ENCODE assay signal across 22 cellular contexts in the genomic region with DNA sequence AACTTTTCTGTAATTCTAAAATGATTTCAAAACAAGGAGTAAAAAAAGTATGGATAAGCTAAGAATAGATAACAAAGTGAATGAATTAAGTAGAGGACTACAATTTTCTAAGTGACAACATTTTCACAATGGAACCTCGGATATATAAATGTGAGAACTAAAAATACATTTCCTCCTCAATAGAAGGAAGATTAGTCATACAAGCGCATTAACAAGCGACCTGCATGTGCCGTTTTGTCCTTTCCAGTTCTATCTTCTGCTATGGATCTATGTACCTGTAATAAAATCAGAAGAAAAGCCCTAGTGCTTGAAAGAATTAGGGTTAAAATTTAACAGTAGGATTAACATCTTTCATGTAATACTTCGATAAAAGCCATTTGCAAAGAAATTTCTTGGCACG.
DNase-seq lines count a peak whose midpoint lies in the region; ATAC-seq, FAIRE-seq and TF ChIP-seq lines count a peak whose summit lies in the region.
"Had no signal": no experiment of that assay in that cellular context is flagged by ENCODE, and none has a peak within 500 bp of the region (broad histone marks: within the 10 kb centered on the region; RNA-seq: fewer than 3 reads in every experiment).

No MANE protein-coding gene starts in this region.

- H3K36me3 Mint-ChIP-seq in T-helper 1 cell treated with Interleukin-12 subunit alpha and Interleukin-12 subunit beta and Interleukin-4 antibody, amounts not matched to agents 30 μg/mL and 1 μg/mL, for 36 hours (ENCODE audit: low read depth): no peaks in the 10 kb centered on the region
- no peaks in the 10 kb centered on the region for H3K36me3 Mint-ChIP-seq in astrocyte (ENCODE audit: low read depth, unreplicated experiment)
- no peaks in the 10 kb centered on the region for H3K36me3 Mint-ChIP-seq in nephron (ENCODE audit: low read depth)
- H3K36me3 Mint-ChIP-seq: stimulated activated effector memory CD8-positive, alpha-beta T cell treated with anti-CD3 and anti-CD28 coated beads, Interleukin-12 subunit alpha, Interleukin-12 subunit beta, amount 100 ng/mL, for 72 hours had no signal

- no peak overlapping the region for H3K27ac ChIP-seq in astrocyte (ENCODE audit: low read depth, low read length)
- H3K27ac ChIP-seq: coronary artery, epithelial cell of prostate, neutrophil, thyroid gland had no signal

- no peaks in the 10 kb centered on the region for H3K4me1 ChIP-seq in astrocyte (ENCODE audit: insufficient read depth, low read length)
- H3K4me1 ChIP-seq: BE2C, thyroid gland had no signal

- H3K4me2 ChIP-seq in astrocyte (ENCODE audit: low read length): no peak overlapping the region

- TF ChIP-seq CTCF in astrocyte (IDR thresholded peaks at IDR 0.05; ENCODE audit: insufficient read depth, low read depth, low read length) (no peak), nephron (IDR thresholded peaks at IDR 0.05; ENCODE audit: unreplicated experiment in 3 of 3) (no peak)

- DNase-seq in T-helper 1 cell: no peak
- peak; percentile 27 for DNase-seq in LoVo (ENCODE audit: low spot score)
- DNase-seq in astrocyte (ENCODE audit: low read depth): no peak
- no peak for DNase-seq in activated CD4-positive, CD25-positive, alpha-beta regulatory T cell treated with anti-CD3 and anti-CD28 coated beads, Interleukin-2, amount 50 U/mL, for 72 hours
- no peak for DNase-seq in NCI-H526 (lab: John Stamatoyannopoulos, UW)
- DNase-seq: activated B cell treated with CpG ODN at 0.5 μM for 24 hours; activated naive CD4-positive, alpha-beta T cell treated with Interleukin-2 at 50 U/mL for 16 hours; BE2C; foreskin melanocyte; GDM1; MM.1S; NCI-H187 treated with DMSO at 0.1 percent for 48 hours; NK-92 treated with Interleukin-12 subunit alpha and Interleukin-12 subunit beta, amount 100 ng/mL, for 24 hours; T-helper 17 cell; thyroid gland had no signal

- H3K4me3 Mint-ChIP-seq in T-helper 1 cell treated with Interleukin-12 subunit alpha and Interleukin-12 subunit beta and Interleukin-4 antibody, amounts not matched to agents 30 μg/mL and 1 μg/mL, for 36 hours: peak overlapping the region; percentile 12
- H3K4me3 Mint-ChIP-seq in astrocyte (ENCODE audit: unreplicated experiment) (no peak overlapping the region), nephron (peak overlapping the region in 1 of 3 experiments; percentile 31)
- H3K4me3 Mint-ChIP-seq: activated B cell treated with CpG ODN at 0.5 μM for 24 hours; stimulated activated effector memory CD8-positive, alpha-beta T cell treated with anti-CD3 and anti-CD28 coated beads, Interleukin-12 subunit alpha, Interleukin-12 subunit beta, amount 100 ng/mL, for 72 hours; T-helper 17 cell had no signal

- no peak overlapping the region for H2AFZ ChIP-seq in astrocyte (ENCODE audit: low read depth, low read length)

- no peaks in the 10 kb centered on the region for H3K36me3 ChIP-seq in astrocyte (ENCODE audit: insufficient read depth, low read length)
- H3K36me3 ChIP-seq: BE2C, neutrophil, thyroid gland had no signal

- H3K4me3 ChIP-seq in astrocyte (ENCODE audit: insufficient read depth, low read depth, low read length): no peak overlapping the region
- H3K4me3 ChIP-seq: coronary artery, thyroid gland had no signal

- ATAC-seq in HG02885 (IDR thresholded peaks at IDR 0.05; ENCODE audit: poor library complexity, unreplicated experiment): no peak
- ATAC-seq: stimulated activated effector memory CD8-positive, alpha-beta T cell treated with anti-CD3 and anti-CD28 coated beads, Interleukin-12 subunit alpha, Interleukin-12 subunit beta, amount 100 ng/mL, for 72 hours; T-helper 17 cell had no signal

- no peak overlapping the region for H3K27ac Mint-ChIP-seq in T-helper 1 cell treated with Interleukin-12 subunit alpha and Interleukin-12 subunit beta and Interleukin-4 antibody, amounts not matched to agents 30 μg/mL and 1 μg/mL, for 36 hours
- no peak overlapping the region for H3K27ac Mint-ChIP-seq in astrocyte (ENCODE audit: unreplicated experiment)
- H3K27ac Mint-ChIP-seq in nephron: peak overlapping the region; percentile 9 to 36 (median 23)
- H3K27ac Mint-ChIP-seq: activated B cell treated with CpG ODN at 0.5 μM for 24 hours; stimulated activated effector memory CD8-positive, alpha-beta T cell treated with anti-CD3 and anti-CD28 coated beads, Interleukin-12 subunit alpha, Interleukin-12 subunit beta, amount 100 ng/mL, for 72 hours; T-helper 17 cell had no signal

- H3K79me2 ChIP-seq in astrocyte (ENCODE audit: insufficient read depth, low read length): no peaks in the 10 kb centered on the region

- no peaks in the 10 kb centered on the region for H3K27me3 Mint-ChIP-seq in T-helper 1 cell treated with Interleukin-12 subunit alpha and Interleukin-12 subunit beta and Interleukin-4 antibody, amounts not matched to agents 30 μg/mL and 1 μg/mL, for 36 hours (ENCODE audit: low read depth)
- no peaks in the 10 kb centered on the region for H3K27me3 Mint-ChIP-seq in astrocyte (ENCODE audit: low read depth, unreplicated experiment)
- H3K27me3 Mint-ChIP-seq in nephron (ENCODE audit: low read depth): no peaks in the 10 kb centered on the region
- H3K27me3 Mint-ChIP-seq: activated B cell treated with CpG ODN at 0.5 μM for 24 hours, T-helper 17 cell had no signal

- no peaks in the 10 kb centered on the region for H3K27me3 ChIP-seq in astrocyte (ENCODE audit: insufficient read depth, low read length)
- H3K27me3 ChIP-seq: BE2C, neutrophil, thyroid gland had no signal

- H3K4me1 Mint-ChIP-seq in T-helper 1 cell treated with Interleukin-12 subunit alpha and Interleukin-12 subunit beta and Interleukin-4 antibody, amounts not matched to agents 30 μg/mL and 1 μg/mL, for 36 hours (ENCODE audit: low read depth): peaks cover 6% of the 10 kb centered on the region
- H3K4me1 Mint-ChIP-seq in astrocyte (ENCODE audit: low read depth, unreplicated experiment) (peaks cover 7% of the 10 kb centered on the region), nephron (peaks cover 14% of the 10 kb centered on the region)
- H3K4me1 Mint-ChIP-seq: activated B cell treated with CpG ODN at 0.5 μM for 24 hours; stimulated activated effector memory CD8-positive, alpha-beta T cell treated with anti-CD3 and anti-CD28 coated beads, Interleukin-12 subunit alpha, Interleukin-12 subunit beta, amount 100 ng/mL, for 72 hours; T-helper 17 cell had no signal

- FAIRE-seq in astrocyte (lab: Jason Lieb, UNC): peak; percentile 58

- H3K9ac ChIP-seq in astrocyte (ENCODE audit: low read length): no peak overlapping the region

- H4K20me1 ChIP-seq in astrocyte (ENCODE audit: insufficient read depth, low read length): no peaks in the 10 kb centered on the region

- no peaks in the 10 kb centered on the region for H3K9me3 ChIP-seq in astrocyte (ENCODE audit: insufficient read depth, low read depth, low read length)
- H3K9me3 ChIP-seq: BE2C, neutrophil, thyroid gland had no signal

- H3K9me3 Mint-ChIP-seq in T-helper 1 cell treated with Interleukin-12 subunit alpha and Interleukin-12 subunit beta and Interleukin-4 antibody, amounts not matched to agents 30 μg/mL and 1 μg/mL, for 36 hours: no peaks in the 10 kb centered on the region
- H3K9me3 Mint-ChIP-seq in astrocyte (ENCODE audit: unreplicated experiment) (no peaks in the 10 kb centered on the region), nephron (no peaks in the 10 kb centered on the region)
- H3K9me3 Mint-ChIP-seq: activated B cell treated with CpG ODN at 0.5 μM for 24 hours; stimulated activated effector memory CD8-positive, alpha-beta T cell treated with anti-CD3 and anti-CD28 coated beads, Interleukin-12 subunit alpha, Interleukin-12 subunit beta, amount 100 ng/mL, for 72 hours had no signal

Comparison
In these comparisons a context has a peak if more than half of its experiments do, and no peak if none do; other contexts are left out.
1. H3K27ac Mint-ChIP-seq: peak in nephron (3 of 3); none in T-helper 1 cell treated with Interleukin-12 subunit alpha and Interleukin-12 subunit beta and Interleukin-4 antibody, amounts not matched to agents 30 μg/mL and 1 μg/mL, for 36 hours (single experiment) and astrocyte (single experiment).